In genomic region chr18:10142056-10142455, GRCh38 we compare ENCODE assay signal across 14 cellular contexts.
"Had no signal": no experiment of that assay in that cellular context is flagged by ENCODE, and none has a peak within 500 bp of the region (broad histone marks: within the 10 kb centered on the region; RNA-seq: fewer than 3 reads in every experiment).

No MANE protein-coding gene starts in this region.

- ATAC-seq: activated CD4-positive, CD25-positive, alpha-beta regulatory T cell treated with anti-CD3 and anti-CD28 coated beads, Interleukin-2, amount 50 U/mL, for 24 hours; activated CD8-positive, alpha-beta memory T cell treated with anti-CD3 and anti-CD28 coated beads, Interleukin-2, amount 10 ng/mL, durations not matched to agents 7 days and 5 days; stimulated activated memory B cell treated with anti-CD40 and anti-IgM and Interleukin-4, amounts not matched to agents 10 μg/mL and 1 μg/mL and 100 μg/mL, for 72 hours had no signal

- H3K36me3 ChIP-seq: cardiac muscle cell, heart left ventricle, left lung, ovary, upper lobe of left lung had no signal

- DNase-seq: activated CD4-positive, alpha-beta T cell treated with anti-CD3 and anti-CD28 coated beads, Interleukin-2, amount 50 U/mL, for 48 hours; activated CD8-positive, alpha-beta memory T cell treated with anti-CD3 and anti-CD28 coated beads, Interleukin-2, amount 10 ng/mL, durations not matched to agents 7 days and 5 days; activated naive CD8-positive, alpha-beta T cell treated with anti-CD3 and anti-CD28 coated beads, Interleukin-2, amount 10 ng/mL, durations not matched to agents 7 days and 5 days; activated T-cell treated with anti-CD3 and anti-CD28 coated beads, Interleukin-2, amount 50 U/mL, for 24 hours; effector CD4-positive, alpha-beta T cell; left lung; retina; substantia nigra had no signal

- H3K4me3 ChIP-seq: cardiac muscle cell, heart left ventricle, left lung, ovary, upper lobe of left lung had no signal

- H3K9me3 ChIP-seq: heart left ventricle, left lung, ovary, upper lobe of left lung had no signal

- H3K27ac ChIP-seq: cardiac muscle cell, heart left ventricle, left lung, ovary had no signal

- H3K27me3 ChIP-seq: cardiac muscle cell, heart left ventricle, left lung, ovary, upper lobe of left lung had no signal
